ENCODE assay signal across 1 cellular context in genomic region chr1:226551299-226551698, GRCh38.
TF ChIP-seq lines count a peak whose summit lies in the region.

No MANE protein-coding gene starts in this region.

TF ChIP-seq in HEK293, 187 proteins besides CTCF, POLR2A, EP300 and RAD21 (continued from another document):
- TF ChIP-seq, protein P1, sequence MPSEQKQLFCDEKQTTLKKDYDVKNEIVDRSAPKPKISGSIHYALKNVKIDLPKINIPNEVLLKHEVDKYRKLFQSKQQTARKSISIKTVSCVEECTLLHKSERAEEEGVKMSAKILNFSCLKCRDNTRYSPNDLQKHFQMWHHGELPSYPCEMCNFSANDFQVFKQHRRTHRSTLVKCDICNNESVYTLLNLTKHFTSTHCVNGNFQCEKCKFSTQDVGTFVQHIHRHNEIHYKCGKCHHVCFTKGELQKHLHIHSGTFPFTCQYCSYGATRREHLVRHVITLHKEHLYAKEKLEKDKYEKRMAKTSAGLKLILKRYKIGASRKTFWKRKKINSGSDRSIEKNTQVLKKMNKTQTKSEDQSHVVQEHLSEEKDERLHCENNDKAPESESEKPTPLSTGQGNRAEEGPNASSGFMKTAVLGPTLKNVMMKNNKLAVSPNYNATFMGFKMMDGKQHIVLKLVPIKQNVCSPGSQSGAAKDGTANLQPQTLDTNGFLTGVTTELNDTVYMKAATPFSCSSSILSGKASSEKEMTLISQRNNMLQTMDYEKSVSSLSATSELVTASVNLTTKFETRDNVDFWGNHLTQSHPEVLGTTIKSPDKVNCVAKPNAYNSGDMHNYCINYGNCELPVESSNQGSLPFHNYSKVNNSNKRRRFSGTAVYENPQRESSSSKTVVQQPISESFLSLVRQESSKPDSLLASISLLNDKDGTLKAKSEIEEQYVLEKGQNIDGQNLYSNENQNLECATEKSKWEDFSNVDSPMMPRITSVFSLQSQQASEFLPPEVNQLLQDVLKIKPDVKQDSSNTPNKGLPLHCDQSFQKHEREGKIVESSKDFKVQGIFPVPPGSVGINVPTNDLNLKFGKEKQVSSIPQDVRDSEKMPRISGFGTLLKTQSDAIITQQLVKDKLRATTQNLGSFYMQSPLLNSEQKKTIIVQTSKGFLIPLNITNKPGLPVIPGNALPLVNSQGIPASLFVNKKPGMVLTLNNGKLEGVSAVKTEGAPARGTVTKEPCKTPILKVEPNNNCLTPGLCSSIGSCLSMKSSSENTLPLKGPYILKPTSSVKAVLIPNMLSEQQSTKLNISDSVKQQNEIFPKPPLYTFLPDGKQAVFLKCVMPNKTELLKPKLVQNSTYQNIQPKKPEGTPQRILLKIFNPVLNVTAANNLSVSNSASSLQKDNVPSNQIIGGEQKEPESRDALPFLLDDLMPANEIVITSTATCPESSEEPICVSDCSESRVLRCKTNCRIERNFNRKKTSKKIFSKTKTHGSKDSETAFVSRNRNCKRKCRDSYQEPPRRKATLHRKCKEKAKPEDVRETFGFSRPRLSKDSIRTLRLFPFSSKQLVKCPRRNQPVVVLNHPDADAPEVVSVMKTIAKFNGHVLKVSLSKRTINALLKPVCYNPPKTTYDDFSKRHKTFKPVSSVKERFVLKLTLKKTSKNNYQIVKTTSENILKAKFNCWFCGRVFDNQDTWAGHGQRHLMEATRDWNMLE (tag by site-specific recombination; conservative IDR thresholded peaks at IDR 0.05; ENCODE audit: low read depth), result no peak
- TF ChIP-seq ZNF768 (tag by site-specific recombination; IDR thresholded peaks at IDR 0.05), result no peak
- peak; percentile 56 for TF ChIP-seq PATZ1 (tag by site-specific recombination; IDR thresholded peaks at IDR 0.05)
- TF ChIP-seq, protein P2, sequence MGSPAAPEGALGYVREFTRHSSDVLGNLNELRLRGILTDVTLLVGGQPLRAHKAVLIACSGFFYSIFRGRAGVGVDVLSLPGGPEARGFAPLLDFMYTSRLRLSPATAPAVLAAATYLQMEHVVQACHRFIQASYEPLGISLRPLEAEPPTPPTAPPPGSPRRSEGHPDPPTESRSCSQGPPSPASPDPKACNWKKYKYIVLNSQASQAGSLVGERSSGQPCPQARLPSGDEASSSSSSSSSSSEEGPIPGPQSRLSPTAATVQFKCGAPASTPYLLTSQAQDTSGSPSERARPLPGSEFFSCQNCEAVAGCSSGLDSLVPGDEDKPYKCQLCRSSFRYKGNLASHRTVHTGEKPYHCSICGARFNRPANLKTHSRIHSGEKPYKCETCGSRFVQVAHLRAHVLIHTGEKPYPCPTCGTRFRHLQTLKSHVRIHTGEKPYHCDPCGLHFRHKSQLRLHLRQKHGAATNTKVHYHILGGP (tag by site-specific recombination; IDR thresholded peaks at IDR 0.05), result no peak
